Comparison of ENCODE assay signal across 10 cellular contexts in the genomic region with DNA sequence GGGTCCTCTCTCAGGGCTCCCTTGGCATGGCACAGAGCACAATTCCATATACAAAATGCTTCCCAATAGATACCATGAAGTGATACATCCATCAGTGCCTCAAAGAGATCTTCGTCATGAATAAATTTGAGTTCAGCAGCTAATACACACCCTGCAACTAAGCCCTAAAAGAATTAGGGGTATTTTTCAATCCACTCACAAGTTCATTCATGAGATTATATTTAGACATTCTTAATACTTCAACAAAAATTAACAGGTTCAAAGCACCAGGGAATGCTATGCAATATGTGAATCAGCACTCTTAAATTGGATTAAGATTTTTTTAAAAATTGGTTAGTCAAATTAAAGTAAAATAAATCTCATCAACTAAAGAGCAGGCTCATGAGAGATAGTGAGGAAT.
"Had no signal": no experiment of that assay in that cellular context is flagged by ENCODE, and none has a peak within 500 bp of the region (broad histone marks: within the 10 kb centered on the region; RNA-seq: fewer than 3 reads in every experiment).

No MANE protein-coding gene starts in this region.

- H3K9ac ChIP-seq: GM23248 had no signal

- H3K36me3 ChIP-seq: HAP-1 had no signal

- H3K27ac ChIP-seq: GM23248 had no signal

- H3K4me2 ChIP-seq: GM23338 had no signal

- H3K4me3 ChIP-seq: GM23248, GM23338, HAP-1 had no signal

- H3K4me1 ChIP-seq: HAP-1 had no signal

- H2AFZ ChIP-seq: GM23248, GM23338 had no signal

- DNase-seq: GM23248, GOT3, H7, H9, HCEC 1CT, HFFc6 had no signal

- H3K9me3 ChIP-seq: HAP-1 had no signal

- FAIRE-seq: H1, H54 had no signal
